In genomic region chr7:97479740-97480290, GRCh38 we compare ENCODE assay signal across 28 cellular contexts.
A peak's percentile ranks its signal among the peaks of the same experiment; 100 is the strongest.
DNase-seq lines count a peak whose midpoint lies in the region; FAIRE-seq and TF ChIP-seq lines count a peak whose summit lies in the region.
"Had no signal": no experiment of that assay in that cellular context is flagged by ENCODE, and none has a peak within 500 bp of the region (broad histone marks: within the 10 kb centered on the region; RNA-seq: fewer than 3 reads in every experiment).

No MANE protein-coding gene starts in this region.

- CTCF ChIA-PET in activated naive CD4-positive, alpha-beta T cell treated with anti-CD3 and anti-CD28 coated beads, Interleukin-2, amount 10 ng/mL, durations not matched to agents 7 days and 5 days (lab: Charles Lee), result no interaction called here

- no peaks in the 10 kb centered on the region for H3K36me3 ChIP-seq in neural cell (ENCODE audit: insufficient read depth, low read length)
- H3K36me3 ChIP-seq: BE2C, HAP-1 had no signal

- peak overlapping the region; percentile 17 for H3K4me2 ChIP-seq in neural cell (ENCODE audit: low read length)
- H3K4me2 ChIP-seq: SK-N-SH had no signal

- H3K36me3 Mint-ChIP-seq in type B pancreatic cell, result no peaks in the 10 kb centered on the region
- no peaks in the 10 kb centered on the region for H3K36me3 Mint-ChIP-seq in activated naive CD4-positive, alpha-beta T cell treated with anti-CD3 and anti-CD28 coated beads, Interleukin-2, amount 10 ng/mL, durations not matched to agents 7 days and 5 days
- H3K36me3 Mint-ChIP-seq: CD4-positive, CD25-positive, alpha-beta regulatory T cell had no signal

- H3F3A ChIP-seq in neural cell (ENCODE audit: insufficient read depth, low read length, poor library complexity, severe bottlenecking), result no peaks in the 10 kb centered on the region

- no peak for TF ChIP-seq RAD21 in neural cell (conservative IDR thresholded peaks at IDR 0.05)

- no peaks in the 10 kb centered on the region for H3K9me2 ChIP-seq in neural cell (ENCODE audit: insufficient read depth, low read length)
- H3K9me2 ChIP-seq: SK-N-SH had no signal

- no peak overlapping the region for H3K4me3 Mint-ChIP-seq in type B pancreatic cell
- H3K4me3 Mint-ChIP-seq in activated naive CD4-positive, alpha-beta T cell treated with anti-CD3 and anti-CD28 coated beads, Interleukin-2, amount 10 ng/mL, durations not matched to agents 7 days and 5 days, result no peak overlapping the region
- H3K4me3 Mint-ChIP-seq: CD4-positive, CD25-positive, alpha-beta regulatory T cell had no signal

- peak overlapping the region; percentile 21 for H3K27ac ChIP-seq in neural cell (ENCODE audit: low read length)
- H3K27ac ChIP-seq: GM23248, HL-60 had no signal

- H4K20me1 ChIP-seq in neural cell (ENCODE audit: insufficient read depth), result no peaks in the 10 kb centered on the region

- TF ChIP-seq CTCF in D721Med (IDR thresholded peaks at IDR 0.05; ENCODE audit: insufficient read depth, missing control alignments) (no peak), neural cell (IDR thresholded peaks at IDR 0.05; ENCODE audit: poor library complexity, severe bottlenecking) (no peak), type B pancreatic cell (conservative IDR thresholded peaks at IDR 0.05) (no peak)

- H2AFZ ChIP-seq in neural cell (ENCODE audit: low read depth, low read length), result no peak overlapping the region
- H2AFZ ChIP-seq: GM23248 had no signal

- no peak overlapping the region for H3K4me3 ChIP-seq in neural cell (ENCODE audit: low read length)
- H3K4me3 ChIP-seq: GM12878, GM23248, HAP-1 had no signal

- DNase-seq in D721Med (ENCODE audit: insufficient read length, low spot score), result peak; percentile 23
- DNase-seq in MV-4-11 (lab: John Stamatoyannopoulos, UW), result peak; percentile 53
- DNase-seq in NCI-H82 (lab: John Stamatoyannopoulos, UW), result peak; percentile 99
- no peak for DNase-seq in NK-92 (lab: John Stamatoyannopoulos, UW; ENCODE audit: unreplicated experiment)
- no peak for DNase-seq in HuH-7.5 (ENCODE audit: low spot score)
- DNase-seq in type B pancreatic cell (ENCODE audit: extremely low spot score, unreplicated experiment), result no peak
- DNase-seq in activated naive CD4-positive, alpha-beta T cell treated with anti-CD3 and anti-CD28 coated beads, Interleukin-2, amount 10 ng/mL, durations not matched to agents 7 days and 5 days, result no peak
- DNase-seq: BE2C; CD4-positive, CD25-positive, alpha-beta regulatory T cell; DMS 273 treated with DMSO at 0.1 percent for 48 hours; DMS79 treated with DMSO at 0.1 percent for 48 hours; GM23248; KBM-7; MM.1S; NCI-H1092; NCI-H1436 treated with DMSO at 0.1 percent for 48 hours; NCI-H2029 treated with DMSO at 0.1 percent for 48 hours; NCI-H2171 treated with DMSO at 0.1 percent for 48 hours; NCI-H446 treated with DMSO at 0.1 percent for 48 hours; NCI-H774; PC-3; SHP77 treated with DMSO at 0.1 percent for 48 hours; SK-N-SH had no signal

- no peak overlapping the region for H3K9ac ChIP-seq in neural cell (ENCODE audit: low read length)
- H3K9ac ChIP-seq: GM23248, SK-N-SH had no signal

- H3K79me2 ChIP-seq in neural cell (replicated peaks; ENCODE audit: insufficient read depth, low read length), result no peaks in the 10 kb centered on the region

- TF ChIP-seq EP300 in neural cell (conservative IDR thresholded peaks at IDR 0.05; ENCODE audit: poor library complexity, severe bottlenecking), result no peak

- no peaks in the 10 kb centered on the region for H3K27me3 ChIP-seq in neural cell (ENCODE audit: insufficient read depth, low read depth, low read length)
- H3K27me3 ChIP-seq: BE2C had no signal

- no peak overlapping the region for H3K27ac Mint-ChIP-seq in type B pancreatic cell
- no peak overlapping the region for H3K27ac Mint-ChIP-seq in activated naive CD4-positive, alpha-beta T cell treated with anti-CD3 and anti-CD28 coated beads, Interleukin-2, amount 10 ng/mL, durations not matched to agents 7 days and 5 days

- FAIRE-seq in D721Med (lab: Jason Lieb, UNC), result peak; percentile 97
- FAIRE-seq: GM12878, HepG2 had no signal

- H3K4me1 Mint-ChIP-seq in type B pancreatic cell (ENCODE audit: unreplicated experiment), result peaks cover 21% of the 10 kb centered on the region
- no peaks in the 10 kb centered on the region for H3K4me1 Mint-ChIP-seq in activated naive CD4-positive, alpha-beta T cell treated with anti-CD3 and anti-CD28 coated beads, Interleukin-2, amount 10 ng/mL, durations not matched to agents 7 days and 5 days
- H3K4me1 Mint-ChIP-seq: CD4-positive, CD25-positive, alpha-beta regulatory T cell had no signal

- H3K9me3 ChIP-seq in neural cell (ENCODE audit: low read length), result no peaks in the 10 kb centered on the region
- H3K9me3 ChIP-seq: BE2C, HAP-1, SK-N-SH had no signal

- peaks cover 11% of the 10 kb centered on the region for H3K27me3 Mint-ChIP-seq in type B pancreatic cell
- no peaks in the 10 kb centered on the region for H3K27me3 Mint-ChIP-seq in activated naive CD4-positive, alpha-beta T cell treated with anti-CD3 and anti-CD28 coated beads, Interleukin-2, amount 10 ng/mL, durations not matched to agents 7 days and 5 days
- H3K27me3 Mint-ChIP-seq: CD4-positive, CD25-positive, alpha-beta regulatory T cell had no signal

- no peaks in the 10 kb centered on the region for H3K9me3 Mint-ChIP-seq in type B pancreatic cell
- no peaks in the 10 kb centered on the region for H3K9me3 Mint-ChIP-seq in activated naive CD4-positive, alpha-beta T cell treated with anti-CD3 and anti-CD28 coated beads, Interleukin-2, amount 10 ng/mL, durations not matched to agents 7 days and 5 days

TF ChIP-seq in neural cell, 6 proteins besides CTCF, POLR2A, EP300 and RAD21:
- TF ChIP-seq MXI1 (conservative IDR thresholded peaks at IDR 0.05; ENCODE audit: poor library complexity, severe bottlenecking), result no peak
- TF ChIP-seq POLR2AphosphoS5 (IDR thresholded peaks at IDR 0.05), result no peak
- TF ChIP-seq SMC3 (conservative IDR thresholded peaks at IDR 0.05; ENCODE audit: poor library complexity), result no peak
- TF ChIP-seq TAF1 (IDR thresholded peaks at IDR 0.05; ENCODE audit: low read depth), result no peak
- TF ChIP-seq, protein P1, sequence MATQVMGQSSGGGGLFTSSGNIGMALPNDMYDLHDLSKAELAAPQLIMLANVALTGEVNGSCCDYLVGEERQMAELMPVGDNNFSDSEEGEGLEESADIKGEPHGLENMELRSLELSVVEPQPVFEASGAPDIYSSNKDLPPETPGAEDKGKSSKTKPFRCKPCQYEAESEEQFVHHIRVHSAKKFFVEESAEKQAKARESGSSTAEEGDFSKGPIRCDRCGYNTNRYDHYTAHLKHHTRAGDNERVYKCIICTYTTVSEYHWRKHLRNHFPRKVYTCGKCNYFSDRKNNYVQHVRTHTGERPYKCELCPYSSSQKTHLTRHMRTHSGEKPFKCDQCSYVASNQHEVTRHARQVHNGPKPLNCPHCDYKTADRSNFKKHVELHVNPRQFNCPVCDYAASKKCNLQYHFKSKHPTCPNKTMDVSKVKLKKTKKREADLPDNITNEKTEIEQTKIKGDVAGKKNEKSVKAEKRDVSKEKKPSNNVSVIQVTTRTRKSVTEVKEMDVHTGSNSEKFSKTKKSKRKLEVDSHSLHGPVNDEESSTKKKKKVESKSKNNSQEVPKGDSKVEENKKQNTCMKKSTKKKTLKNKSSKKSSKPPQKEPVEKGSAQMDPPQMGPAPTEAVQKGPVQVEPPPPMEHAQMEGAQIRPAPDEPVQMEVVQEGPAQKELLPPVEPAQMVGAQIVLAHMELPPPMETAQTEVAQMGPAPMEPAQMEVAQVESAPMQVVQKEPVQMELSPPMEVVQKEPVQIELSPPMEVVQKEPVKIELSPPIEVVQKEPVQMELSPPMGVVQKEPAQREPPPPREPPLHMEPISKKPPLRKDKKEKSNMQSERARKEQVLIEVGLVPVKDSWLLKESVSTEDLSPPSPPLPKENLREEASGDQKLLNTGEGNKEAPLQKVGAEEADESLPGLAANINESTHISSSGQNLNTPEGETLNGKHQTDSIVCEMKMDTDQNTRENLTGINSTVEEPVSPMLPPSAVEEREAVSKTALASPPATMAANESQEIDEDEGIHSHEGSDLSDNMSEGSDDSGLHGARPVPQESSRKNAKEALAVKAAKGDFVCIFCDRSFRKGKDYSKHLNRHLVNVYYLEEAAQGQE (IDR thresholded peaks at IDR 0.05; ENCODE audit: borderline replicate concordance), result no peak
- no peak for TF ChIP-seq EZH2 (IDR thresholded peaks at IDR 0.05; ENCODE audit: borderline replicate concordance, insufficient read depth, low read length, poor library complexity, severe bottlenecking)

Comparison
In these comparisons a context has a peak if more than half of its experiments do, and no peak if none do; other contexts are left out.
1. DNase-seq: peak in D721Med (single experiment), MV-4-11 (single experiment) and NCI-H82 (single experiment); none in NK-92 (single experiment), HuH-7.5 (single experiment), type B pancreatic cell (single experiment) and activated naive CD4-positive, alpha-beta T cell treated with anti-CD3 and anti-CD28 coated beads, Interleukin-2, amount 10 ng/mL, durations not matched to agents 7 days and 5 days (single experiment).